In genomic region chr13:105763851-105764250, GRCh38 we compare ENCODE assay signal across 24 cellular contexts.
"Had no signal": no experiment of that assay in that cellular context is flagged by ENCODE, and none has a peak within 500 bp of the region (broad histone marks: within the 10 kb centered on the region; RNA-seq: fewer than 3 reads in every experiment).

No MANE protein-coding gene starts in this region.

- DNase-seq: activated CD4-positive, alpha-beta memory T cell treated with anti-CD3 and anti-CD28 coated beads for 36 hours; activated CD4-positive, alpha-beta T cell treated with anti-CD3 and anti-CD28 coated beads for 4 hours; activated CD4-positive, CD25-positive, alpha-beta regulatory T cell; activated effector memory CD4-positive, alpha-beta T cell treated with Interleukin-2 at 50 U/mL for 16 hours; activated naive CD4-positive, alpha-beta T cell treated with anti-CD3 and anti-CD28 coated beads for 36 hours; activated naive CD8-positive, alpha-beta T cell treated with anti-CD3 and anti-CD28 coated beads, Interleukin-2, amount 10 ng/mL, durations not matched to agents 7 days and 5 days; activated T-cell treated with anti-CD3 and anti-CD28 coated beads, Interleukin-2, amount 50 U/mL, for 72 hours; amygdala; effector CD4-positive, alpha-beta T cell; kidney glomerular epithelial cell; left ventricle myocardium inferior; ovary; psoas muscle; right cardiac atrium; stimulated activated CD4-positive, alpha-beta T cell treated with anti-CD3 and anti-CD28 coated beads, Interleukin-1b, Interleukin-23, amount 100 ng/mL, for 48 hours; stomach; SW 1271; T-helper 17 cell; testis; uterus had no signal

- H3K9me3 ChIP-seq: esophagus muscularis mucosa, left ventricle myocardium inferior, neutrophil, ovary, psoas muscle, stomach, testis, uterus had no signal

- H3K4me1 ChIP-seq: esophagus muscularis mucosa, foreskin keratinocyte, left ventricle myocardium inferior, psoas muscle, stomach, testis, uterus had no signal

- H3K36me3 ChIP-seq: esophagus muscularis mucosa, left ventricle myocardium inferior, neutrophil, ovary, stomach, uterus had no signal

- H3K4me3 ChIP-seq: esophagus muscularis mucosa, left ventricle myocardium inferior, ovary, psoas muscle, stomach, testis, uterus had no signal

- H3K27ac ChIP-seq: esophagus muscularis mucosa, foreskin keratinocyte, left ventricle myocardium inferior, neutrophil, ovary, psoas muscle, stomach, testis, uterus had no signal

- ATAC-seq: activated T-cell treated with anti-CD3 and anti-CD28 coated beads, Interleukin-2, amount 50 U/mL, for 72 hours; foreskin keratinocyte; psoas muscle; right cardiac atrium; stimulated activated memory B cell treated with anti-CD40 and anti-IgM and Interleukin-4, amounts not matched to agents 10 μg/mL and 1 μg/mL and 100 μg/mL, for 72 hours; T-helper 17 cell had no signal

- H3K27me3 ChIP-seq: esophagus muscularis mucosa, foreskin keratinocyte, neutrophil, ovary, stomach, testis, uterus had no signal
